9 cellular contexts compared by ENCODE assay signal in the genomic region with DNA sequence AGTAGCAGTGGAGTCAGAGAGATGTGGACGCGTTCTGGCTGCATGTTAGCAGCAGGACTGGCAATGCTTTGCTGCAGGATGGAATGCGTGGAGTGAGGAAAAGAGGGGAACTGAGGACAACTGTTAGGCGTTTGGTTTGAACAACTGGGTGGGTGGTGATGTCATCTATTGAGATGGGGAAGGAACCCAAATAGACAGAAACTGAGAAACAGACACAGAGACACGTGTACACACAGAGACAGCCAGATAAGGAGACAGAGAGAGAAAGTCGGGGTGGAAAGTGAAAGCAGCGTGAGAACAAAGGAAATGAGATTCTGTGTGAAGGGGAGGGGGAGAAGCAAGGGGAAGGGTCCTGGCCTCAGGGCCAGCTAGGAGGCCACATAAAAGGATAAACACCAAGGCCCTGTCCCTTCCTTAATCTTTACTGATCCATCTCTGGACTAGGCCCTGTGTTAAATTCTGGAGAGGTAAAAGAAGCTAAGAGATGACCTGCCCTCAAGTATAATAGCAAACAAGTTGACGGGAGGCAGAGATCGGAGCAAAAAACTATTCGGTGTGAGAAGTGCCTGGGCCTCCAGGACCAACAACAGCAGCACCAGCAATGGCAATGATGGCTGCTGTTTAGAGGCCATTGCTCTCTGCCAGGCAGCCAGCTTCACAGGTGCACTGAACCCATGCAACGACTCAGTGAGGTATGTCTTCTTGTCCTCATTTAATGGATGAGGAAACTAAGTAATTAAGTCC. TPM values are rescaled to one million over a fixed set of nuclear protein-coding genes. Genes with fewer than 3 reads are reported as not detected.
DNase-seq lines count a peak whose midpoint lies in the region; ATAC-seq and TF ChIP-seq lines count a peak whose summit lies in the region.
"Had no signal": no experiment of that assay in that cellular context is flagged by ENCODE, and none has a peak within 500 bp of the region (broad histone marks: within the 10 kb centered on the region; RNA-seq: fewer than 3 reads in every experiment).

No MANE protein-coding gene starts in this region.

- no peaks in the 10 kb centered on the region for H3K79me2 ChIP-seq in osteoblast (ENCODE audit: insufficient read depth, low read length)

- H3K9me3 ChIP-seq in osteoblast (ENCODE audit: low read depth, low read length), result no peaks in the 10 kb centered on the region
- no peaks in the 10 kb centered on the region for H3K9me3 ChIP-seq in right cardiac atrium (ENCODE audit: control insufficient read depth, low read length)

- no peak overlapping the region for H3K4me3 ChIP-seq in osteoblast (ENCODE audit: insufficient read depth, low read length)
- H3K4me3 ChIP-seq in right cardiac atrium (ENCODE audit: low read length), result no peak overlapping the region

- ATAC-seq in GM18868 (IDR thresholded peaks at IDR 0.05; ENCODE audit: unreplicated experiment) (peak; percentile 89), HG02678 (IDR thresholded peaks at IDR 0.05; ENCODE audit: unreplicated experiment) (peak; percentile 64), right cardiac atrium (no peak)

- WGBS in right cardiac atrium, result 49% methylated on average over 11 of the region's 11 CpGs

- H4K20me1 ChIP-seq in osteoblast (ENCODE audit: insufficient read depth, low read length), result no peaks in the 10 kb centered on the region

- no peak overlapping the region for H2AFZ ChIP-seq in osteoblast (ENCODE audit: low read length)

- peak; percentile 30 to 34 for DNase-seq in activated T-cell treated with anti-CD3 and anti-CD28 coated beads, Interleukin-2, amount 50 U/mL, for 48 hours
- DNase-seq in osteoblast (ENCODE audit: insufficient read length, low spot score, missing footprints) (peak; percentile 36), GDM1 (lab: John Stamatoyannopoulos, UW) (no peak), AG20443 (ENCODE audit: low spot score) (no peak), NCI-H1092 (lab: John Stamatoyannopoulos, UW) (no peak), right cardiac atrium (no peak)
- DNase-seq: NCI-H1436 treated with DMSO at 0.1 percent for 48 hours had no signal

- no peaks in the 10 kb centered on the region for H3K36me3 ChIP-seq in osteoblast (ENCODE audit: insufficient read depth, low read length)

- no peak overlapping the region for H3K27ac ChIP-seq in osteoblast (ENCODE audit: low read depth, low read length)
- no peak overlapping the region for H3K27ac ChIP-seq in right cardiac atrium (ENCODE audit: low read length)

- TF ChIP-seq CTCF in osteoblast (IDR thresholded peaks at IDR 0.05; ENCODE audit: extremely low read depth, low read depth, low read length), result no peak

- H3K4me1 ChIP-seq in osteoblast (ENCODE audit: insufficient read depth, low read length) (peaks cover 8% of the 10 kb centered on the region), right cardiac atrium (ENCODE audit: control insufficient read depth, insufficient read depth, low read length) (peaks cover 2% of the 10 kb centered on the region)

- H3K4me2 ChIP-seq in osteoblast (ENCODE audit: insufficient read depth, low read length), result no peak overlapping the region

- H3K27me3 ChIP-seq in osteoblast (ENCODE audit: insufficient read depth, low read length), result peaks cover 7% of the 10 kb centered on the region
- H3K27me3 ChIP-seq in right cardiac atrium (ENCODE audit: control insufficient read depth, insufficient read depth), result no peaks in the 10 kb centered on the region

- intact Hi-C loops in right cardiac atrium (cut with DNase I), result no loop called here

RNA-seq across cellular contexts. Expression of a gene that starts 31.6 kb away (rescaled TPM):
- total RNA-seq in osteoblast (not detected in 2 replicates), right cardiac atrium (under 1 TPM; 0.18 to 0.51 (median 0.25) TPM)
- 0.18 TPM for polyA plus RNA-seq in right cardiac atrium

Comparison
In these comparisons a context has a peak if more than half of its experiments do, and no peak if none do; other contexts are left out.
1. ATAC-seq: peak in GM18868 (single experiment) and HG02678 (single experiment); none in right cardiac atrium (0 of 2).
2. DNase-seq: peak in activated T-cell treated with anti-CD3 and anti-CD28 coated beads, Interleukin-2, amount 50 U/mL, for 48 hours (2 of 2) and osteoblast (single experiment); none in GDM1 (single experiment), AG20443 (single experiment), NCI-H1092 (single experiment) and right cardiac atrium (0 of 3).